ENCODE assay signal across 8 cellular contexts in genomic region chr1:28260803-28261174, GRCh38. TPM values are rescaled to one million over a fixed set of nuclear protein-coding genes. Genes with fewer than 3 reads are reported as not detected.
DNase-seq lines count a peak whose midpoint lies in the region; ATAC-seq and TF ChIP-seq lines count a peak whose summit lies in the region.

No MANE protein-coding gene starts in this region.

- peaks cover 50% of the 10 kb centered on the region for H3K4me1 Mint-ChIP-seq in activated naive CD4-positive, alpha-beta T cell treated with anti-CD3 and anti-CD28 coated beads, Interleukin-2, amount 10 ng/mL, durations not matched to agents 7 days and 5 days
- H3K4me1 Mint-ChIP-seq in MCF 10A (ENCODE audit: insufficient read depth, unreplicated experiment), result peaks cover 26% of the 10 kb centered on the region

- no peak for ATAC-seq in activated naive CD4-positive, alpha-beta T cell treated with anti-CD3 and anti-CD28 coated beads, Interleukin-2, amount 50 U/mL, for 72 hours
- ATAC-seq in upper lobe of right lung (no peak), HG03095 (IDR thresholded peaks at IDR 0.05; ENCODE audit: unreplicated experiment) (no peak)

- H3K9me3 ChIP-seq in upper lobe of right lung, result no peaks in the 10 kb centered on the region

- no peaks in the 10 kb centered on the region for H3K27me3 Mint-ChIP-seq in activated naive CD4-positive, alpha-beta T cell treated with anti-CD3 and anti-CD28 coated beads, Interleukin-2, amount 10 ng/mL, durations not matched to agents 7 days and 5 days
- H3K27me3 Mint-ChIP-seq in MCF 10A (ENCODE audit: insufficient read depth, unreplicated experiment), result no peaks in the 10 kb centered on the region

- intact Hi-C loops in MCF 10A (cut with micrococcal nuclease), result no loop called here
- intact Hi-C loops in upper lobe of right lung (cut with DNase I), result no loop called here

- H2BK5ac ChIP-seq in mesendoderm (ENCODE audit: low read length), result no peak overlapping the region

- H3K9ac ChIP-seq in mesendoderm (ENCODE audit: low read length), result peak overlapping the region; percentile 92

- POLR2A ChIA-PET in MCF 10A (lab: Yijun Ruan, JAX), result interaction anchor here (0.7 to 9.7 kb wide), 15 partner anchors 14 to 387 kb away, joined by 3 to 362 read pairs (median 9); partner anchors contain the start of genes ATP5IF1, DNAJC8, MED18 and PHACTR4

- H3K27me3 ChIP-seq in mesendoderm (ENCODE audit: insufficient read depth, low read length, poor library complexity), result no peaks in the 10 kb centered on the region
- H3K27me3 ChIP-seq in upper lobe of right lung, result no peaks in the 10 kb centered on the region

- no peak overlapping the region for H3K4ac ChIP-seq in mesendoderm (ENCODE audit: low read depth, low read length)

- H4K8ac ChIP-seq in mesendoderm (ENCODE audit: low read depth, low read length), result no peak overlapping the region

- H3K56ac ChIP-seq in mesendoderm (ENCODE audit: low read length), result peak overlapping the region; percentile 97

- H2AK5ac ChIP-seq in mesendoderm (ENCODE audit: low read length), result no peak overlapping the region

- H2BK120ac ChIP-seq in mesendoderm (ENCODE audit: low read depth, low read length), result no peak overlapping the region

- no peak overlapping the region for H3K23ac ChIP-seq in mesendoderm (ENCODE audit: low read length)

- peaks cover 18% of the 10 kb centered on the region for H3K79me1 ChIP-seq in mesendoderm (ENCODE audit: low read length)

- BruUV-seq in MCF 10A (replicated peaks; lab: Mats Ljungman, UMichigan), result no TSS peak

- no peak overlapping the region for H3K18ac ChIP-seq in mesendoderm (ENCODE audit: low read length)

- H3K4me1 ChIP-seq in mesendoderm (ENCODE audit: control insufficient read depth, low read depth, low read length), result peaks cover 15% of the 10 kb centered on the region
- peaks cover 41% of the 10 kb centered on the region for H3K4me1 ChIP-seq in upper lobe of right lung

- DNase-seq in activated naive CD4-positive, alpha-beta T cell treated with anti-CD3 and anti-CD28 coated beads, Interleukin-2, amount 10 ng/mL, durations not matched to agents 7 days and 5 days, result no peak
- DNase-seq in activated naive CD4-positive, alpha-beta T cell treated with anti-CD3 and anti-CD28 coated beads, Interleukin-2, amount 50 U/mL, for 72 hours (ENCODE audit: low spot score in 2 of 2), result no peak
- no peak for DNase-seq in MCF 10A (ENCODE audit: unreplicated experiment)
- DNase-seq in mesendoderm, result no peak
- DNase-seq in upper lobe of right lung, result no peak
- no peak for DNase-seq in NCI-H2081 treated with DMSO at 0.1 percent for 48 hours (lab: John Stamatoyannopoulos, UW)
- DNase-seq in NK-92 (lab: John Stamatoyannopoulos, UW; ENCODE audit: unreplicated experiment), result no peak

- peak overlapping the region; percentile 51 for H3K27ac Mint-ChIP-seq in activated naive CD4-positive, alpha-beta T cell treated with anti-CD3 and anti-CD28 coated beads, Interleukin-2, amount 10 ng/mL, durations not matched to agents 7 days and 5 days
- peak overlapping the region in 1 of 2 donors; percentile 51 for H3K27ac Mint-ChIP-seq in activated naive CD4-positive, alpha-beta T cell treated with anti-CD3 and anti-CD28 coated beads, Interleukin-2, amount 50 U/mL, for 72 hours
- peak overlapping the region; percentile 84 for H3K27ac Mint-ChIP-seq in MCF 10A (ENCODE audit: low read depth, unreplicated experiment)

- H3K36me3 Mint-ChIP-seq in activated naive CD4-positive, alpha-beta T cell treated with anti-CD3 and anti-CD28 coated beads, Interleukin-2, amount 10 ng/mL, durations not matched to agents 7 days and 5 days, result peaks cover 4% of the 10 kb centered on the region
- peaks cover 8 to 15% of the 10 kb centered on the region in 2 donors for H3K36me3 Mint-ChIP-seq in activated naive CD4-positive, alpha-beta T cell treated with anti-CD3 and anti-CD28 coated beads, Interleukin-2, amount 50 U/mL, for 72 hours
- peaks cover 18% of the 10 kb centered on the region for H3K36me3 Mint-ChIP-seq in MCF 10A (ENCODE audit: insufficient read depth, unreplicated experiment)

- H3K9me3 Mint-ChIP-seq in activated naive CD4-positive, alpha-beta T cell treated with anti-CD3 and anti-CD28 coated beads, Interleukin-2, amount 10 ng/mL, durations not matched to agents 7 days and 5 days, result no peaks in the 10 kb centered on the region
- H3K9me3 Mint-ChIP-seq in activated naive CD4-positive, alpha-beta T cell treated with anti-CD3 and anti-CD28 coated beads, Interleukin-2, amount 50 U/mL, for 72 hours, result peaks cover 3 to 4% of the 10 kb centered on the region in 2 donors
- no peaks in the 10 kb centered on the region for H3K9me3 Mint-ChIP-seq in MCF 10A (ENCODE audit: unreplicated experiment)

- H3K79me2 ChIP-seq in mesendoderm (ENCODE audit: control insufficient read depth, insufficient read depth, low read length), result peaks cover 49% of the 10 kb centered on the region

- TF ChIP-seq CTCF in MCF 10A (IDR thresholded peaks at IDR 0.05; ENCODE audit: unreplicated experiment), result no peak
- no peak for TF ChIP-seq CTCF in upper lobe of right lung (IDR thresholded peaks at IDR 0.05)

- H3K36me3 ChIP-seq in mesendoderm (ENCODE audit: control insufficient read depth, insufficient read depth, low read length) (no peaks in the 10 kb centered on the region), upper lobe of right lung (no peaks in the 10 kb centered on the region)

- H4K5ac ChIP-seq in mesendoderm (ENCODE audit: low read length), result no peak overlapping the region

- no peak overlapping the region for H2BK15ac ChIP-seq in mesendoderm (replicated peaks; ENCODE audit: low read depth)

- H3K27ac ChIP-seq in mesendoderm (ENCODE audit: low read depth, low read length) (peak overlapping the region; percentile 60), upper lobe of right lung (peak overlapping the region; percentile 89)

- CTCF ChIA-PET in activated naive CD4-positive, alpha-beta T cell treated with anti-CD3 and anti-CD28 coated beads, Interleukin-2, amount 10 ng/mL, durations not matched to agents 7 days and 5 days (lab: Charles Lee), result interaction anchor here (1.5 kb wide), 2 partner anchors 12 to 99 kb away, joined by 3 to 9 read pairs; no protein-coding TSS in a partner anchor
- CTCF ChIA-PET in MCF 10A (lab: Yijun Ruan, JAX), result interaction anchor here (0.6 to 5.4 kb wide), 5 partner anchors 11 to 262 kb away, joined by 3 to 46 read pairs (median 4); partner anchors contain the start of gene MED18

- H3K4me3 ChIP-seq in mesendoderm (ENCODE audit: low read length) (peak overlapping the region; percentile 94), upper lobe of right lung (peak overlapping the region; percentile 99)

- no CpG with 5 or more reads among the region's 7 CpGs for WGBS in mesendoderm (ENCODE audit: extremely low coverage, insufficient coverage, low lambda C conversion rate)

- H3K4me3 Mint-ChIP-seq in activated naive CD4-positive, alpha-beta T cell treated with anti-CD3 and anti-CD28 coated beads, Interleukin-2, amount 10 ng/mL, durations not matched to agents 7 days and 5 days, result peak overlapping the region; percentile 74
- peak overlapping the region; percentile 86 for H3K4me3 Mint-ChIP-seq in MCF 10A (ENCODE audit: unreplicated experiment)

- peak overlapping the region; percentile 87 for H3K4me2 ChIP-seq in mesendoderm (ENCODE audit: low read length)

RNA-seq across cellular contexts. Expression of gene SESN2, which starts 1.5 kb away (rescaled TPM):
- 10 to 100 TPM; 16.7 to 38.7 TPM for total RNA-seq in activated naive CD4-positive, alpha-beta T cell treated with anti-CD3 and anti-CD28 coated beads, Interleukin-2, amount 50 U/mL, for 72 hours
- total RNA-seq in MCF 10A (2022), result 106 and 118 TPM in 2 replicates
- 19.5 TPM for polyA plus RNA-seq in mesendoderm (2013, experiment 1 of 2)
- 19.7 TPM for polyA plus RNA-seq in mesendoderm (2013, experiment 2 of 2)
- total RNA-seq in upper lobe of right lung, result 15.6 TPM

RNA-seq across cellular contexts. Expression of gene ATP5IF1, which starts 24.9 kb away (rescaled TPM):
- 100 to 1,000 TPM; 125 to 195 TPM for total RNA-seq in activated naive CD4-positive, alpha-beta T cell treated with anti-CD3 and anti-CD28 coated beads, Interleukin-2, amount 50 U/mL, for 72 hours
- total RNA-seq in MCF 10A (2022) (214 and 232 TPM in 2 replicates), upper lobe of right lung (87.2 TPM)
- 620 TPM for polyA plus RNA-seq in mesendoderm (2013, experiment 1 of 2)
- 625 TPM for polyA plus RNA-seq in mesendoderm (2013, experiment 2 of 2)

RNA-seq across cellular contexts. Expression of gene DNAJC8, which starts 28.0 kb away (rescaled TPM):
- 100 to 1,000 TPM in 1 of 2 donors, 10 to 100 TPM in 1; 95.4 to 103 TPM for total RNA-seq in activated naive CD4-positive, alpha-beta T cell treated with anti-CD3 and anti-CD28 coated beads, Interleukin-2, amount 50 U/mL, for 72 hours
- total RNA-seq in MCF 10A (2022), result 59.6 and 60.0 TPM in 2 replicates
- polyA plus RNA-seq in mesendoderm (2013, experiment 1 of 2), result 156 TPM
- 156 TPM for polyA plus RNA-seq in mesendoderm (2013, experiment 2 of 2)
- 65.4 TPM for total RNA-seq in upper lobe of right lung
